ENCODE assay signal across 18 cellular contexts in genomic region chr9:126885089-126885753, GRCh38. TPM values are rescaled to one million over a fixed set of nuclear protein-coding genes. Genes with fewer than 3 reads are reported as not detected.
A peak's percentile ranks its signal among the peaks of the same experiment; 100 is the strongest.
DNase-seq lines count a peak whose midpoint lies in the region; ATAC-seq and TF ChIP-seq lines count a peak whose summit lies in the region.
"Had no signal": no experiment of that assay in that cellular context is flagged by ENCODE, and none has a peak within 500 bp of the region (broad histone marks: within the 10 kb centered on the region; RNA-seq: fewer than 3 reads in every experiment).

No MANE protein-coding gene starts in this region.

- no peak for TF ChIP-seq CTCF in body of pancreas (IDR thresholded peaks at IDR 0.05)

- no peaks in the 10 kb centered on the region for H3K27me3 ChIP-seq in right cardiac atrium (ENCODE audit: control insufficient read depth, insufficient read depth)
- no peaks in the 10 kb centered on the region for H3K27me3 ChIP-seq in body of pancreas
- H3K27me3 ChIP-seq: BE2C, ovary, SJSA1, stomach had no signal

- H3K4me1 ChIP-seq in right cardiac atrium (ENCODE audit: control insufficient read depth, insufficient read depth, low read length) (peaks cover 3% of the 10 kb centered on the region), body of pancreas (no peaks in the 10 kb centered on the region)
- H3K4me1 ChIP-seq: BE2C, SJSA1, stomach had no signal

- ATAC-seq in right cardiac atrium (peak; percentile 44 to 56), sciatic nerve (peak; percentile 48), body of pancreas (no peak)

- DNase-seq in EH (ENCODE audit: low read depth) (peak; percentile 12), SK-MEL-5 (ENCODE audit: low read depth, low spot score) (peak; percentile 80), right cardiac atrium (no peak), sciatic nerve (ENCODE audit: low spot score) (no peak), body of pancreas (no peak), NCI-H1930 (lab: John Stamatoyannopoulos, UW) (no peak), putamen (ENCODE audit: low spot score) (no peak), NCI-H82 (lab: John Stamatoyannopoulos, UW) (no peak)
- DNase-seq: activated CD4-positive, alpha-beta T cell treated with anti-CD3 and anti-CD28 coated beads for 48 hours; activated naive CD4-positive, alpha-beta T cell treated with anti-CD3 and anti-CD28 coated beads, Interleukin-2, amount 50 U/mL, for 16 hours; BE2C; effector CD8-positive, alpha-beta T cell; HFFc6; KG1; NCI-H1417 treated with DMSO at 0.1 percent for 48 hours; ovary; stomach had no signal

- no peak overlapping the region for H3K4me3 ChIP-seq in right cardiac atrium (ENCODE audit: low read length)
- no peak overlapping the region for H3K4me3 ChIP-seq in body of pancreas
- H3K4me3 ChIP-seq: ovary, SJSA1, stomach had no signal

- in situ Hi-C loops in SK-MEL-5 (cut with HindIII; ENCODE audit: low pct_unique_long_range_greater_than_20kb, low sequenced_read_pairs), result no loop called here

- H3K9me3 ChIP-seq in right cardiac atrium (ENCODE audit: control insufficient read depth, low read length) (no peaks in the 10 kb centered on the region), body of pancreas (no peaks in the 10 kb centered on the region)
- H3K9me3 ChIP-seq: BE2C, ovary, SJSA1, stomach had no signal

- peaks cover 0 to 3% of the 10 kb centered on the region in 2 donors for H3K36me3 ChIP-seq in body of pancreas (replicated peaks in 1 of 2; ENCODE audit: insufficient read depth in 1 of 2, low read depth in 2 of 2)
- H3K36me3 ChIP-seq: ovary had no signal

- 49% methylated on average over 6 of the region's 6 CpGs for WGBS in right cardiac atrium
- WGBS in body of pancreas, 2 donors, result 70 to 77% methylated on average over 6 of the region's 6 CpGs

- no peak for TF ChIP-seq POLR2A in body of pancreas (IDR thresholded peaks at IDR 0.05)

- H3K27ac ChIP-seq in right cardiac atrium (ENCODE audit: low read length), result no peak overlapping the region
- no peak overlapping the region for H3K27ac ChIP-seq in body of pancreas
- H3K27ac ChIP-seq: ovary, SJSA1 had no signal

- intact Hi-C loops in right cardiac atrium (cut with DNase I) (no loop called here), sciatic nerve (cut with DNase I) (no loop called here), body of pancreas (cut with DNase I) (no loop called here)

RNA-seq across cellular contexts. Expression of gene ZBTB34, which starts 24.8 kb away (rescaled TPM):
- total RNA-seq in SK-MEL-5 (2014; rRNA removed; shearing (Covaris generic)), result 6.5 and 7.4 TPM in 2 replicates
- polyA plus RNA-seq in SK-MEL-5 (2015; cell fraction: cytosol; rRNA removed), result 5.5 and 7.3 TPM in 2 replicates
- polyA plus RNA-seq in SK-MEL-5 (2015; cell fraction: nucleus; rRNA removed), result 20.5 and 27.3 TPM in 2 replicates
- total RNA-seq in right cardiac atrium (1 to 10 TPM; 5.2 to 6.0 (median 5.4) TPM), sciatic nerve (12.3 TPM), body of pancreas (1 to 10 TPM; 5.3 to 7.5 TPM)
- 2.4 TPM for polyA plus RNA-seq in right cardiac atrium

RNA-seq across cellular contexts. Expression of gene RALGPS1, which starts 29.4 kb away (rescaled TPM):
- total RNA-seq in SK-MEL-5 (2014; rRNA removed; shearing (Covaris generic)), result 0.87 and 3.2 TPM in 2 replicates
- 2.1 and 3.0 TPM in 2 replicates for polyA plus RNA-seq in SK-MEL-5 (2015; cell fraction: cytosol; rRNA removed)
- polyA plus RNA-seq in SK-MEL-5 (2015; cell fraction: nucleus; rRNA removed), result 12.0 and 18.5 TPM in 2 replicates
- 10 to 100 TPM; 11.9 to 19.5 (median 17.5) TPM for total RNA-seq in right cardiac atrium
- polyA plus RNA-seq in right cardiac atrium, result 10.8 TPM
- total RNA-seq in sciatic nerve, result 15.1 TPM
- 10 to 100 TPM; 15.3 to 79.4 TPM for total RNA-seq in body of pancreas

Comparison
In these comparisons a context has a peak if more than half of its experiments do, and no peak if none do; other contexts are left out.
1. DNase-seq: peak in EH (single experiment) and SK-MEL-5 (single experiment); none in right cardiac atrium (0 of 3), sciatic nerve (single experiment), body of pancreas (0 of 4), NCI-H1930 (0 of 2), putamen (single experiment) and NCI-H82 (single experiment).